ENCODE assay signal across 13 cellular contexts in genomic region chr19:45547965-45548609, GRCh38. TPM values are rescaled to one million over a fixed set of nuclear protein-coding genes. Genes with fewer than 3 reads are reported as not detected.
DNase-seq lines count a peak whose midpoint lies in the region; ATAC-seq, FAIRE-seq and TF ChIP-seq lines count a peak whose summit lies in the region.
"Had no signal": no experiment of that assay in that cellular context is flagged by ENCODE, and none has a peak within 500 bp of the region (broad histone marks: within the 10 kb centered on the region; RNA-seq: fewer than 3 reads in every experiment).

No MANE protein-coding gene starts in this region.

- H3K4me3 ChIP-seq in MG63, result no peak overlapping the region
- H3K4me3 ChIP-seq: testis had no signal

- no peaks in the 10 kb centered on the region for H3K9me3 Mint-ChIP-seq in nephron progenitor cell
- H3K9me3 Mint-ChIP-seq: natural killer cell had no signal

- no peak overlapping the region for H3K4me3 Mint-ChIP-seq in nephron progenitor cell
- H3K4me3 Mint-ChIP-seq: activated CD8-positive, alpha-beta T cell treated with anti-CD3 and anti-CD28 coated beads, Interleukin-2, amount 10 ng/mL, durations not matched to agents 7 days and 5 days; natural killer cell had no signal

- peaks cover 13% of the 10 kb centered on the region for H3K36me3 Mint-ChIP-seq in nephron progenitor cell (ENCODE audit: low read depth)
- H3K36me3 Mint-ChIP-seq: natural killer cell had no signal

- ATAC-seq in GM21825 (IDR thresholded peaks at IDR 0.05; ENCODE audit: unreplicated experiment), result no peak
- ATAC-seq: activated CD8-positive, alpha-beta T cell treated with anti-CD3 and anti-CD28 coated beads, Interleukin-2, amount 10 ng/mL, durations not matched to agents 7 days and 5 days; natural killer cell had no signal

- FAIRE-seq in D721Med (lab: Jason Lieb, UNC), result no peak

- H3K27me3 ChIP-seq in MG63, result no peaks in the 10 kb centered on the region
- H3K27me3 ChIP-seq: testis had no signal

- DNase-seq in Daoy (ENCODE audit: low read depth), result peak; percentile 77
- DNase-seq in MG63, result peak; percentile 94
- peak; percentile 75 for DNase-seq in epithelial cell of prostate (ENCODE audit: low read depth, low spot score)
- no peak for DNase-seq in nephron progenitor cell
- no peak for DNase-seq in putamen (ENCODE audit: low spot score)
- DNase-seq in D721Med (ENCODE audit: insufficient read length, low spot score), result no peak
- no peak for DNase-seq in activated gamma-delta T cell (lab: John Stamatoyannopoulos, UW)
- DNase-seq: activated CD8-positive, alpha-beta T cell treated with anti-CD3 and anti-CD28 coated beads, Interleukin-2, amount 10 ng/mL, durations not matched to agents 7 days and 5 days; natural killer cell; NCI-H1436; stimulated activated CD4-positive, alpha-beta T cell treated with anti-CD3 and anti-CD28 coated beads, Interleukin-4, amount 100 ng/mL, for 4 hours; testis had no signal

- peaks cover 7% of the 10 kb centered on the region for H3K36me3 ChIP-seq in MG63

- H3K27ac ChIP-seq in epithelial cell of prostate, result peak overlapping the region; percentile 52
- H3K27ac ChIP-seq: testis had no signal

- peak overlapping the region; percentile 48 for H3K27ac Mint-ChIP-seq in nephron progenitor cell
- H3K27ac Mint-ChIP-seq: activated CD8-positive, alpha-beta T cell treated with anti-CD3 and anti-CD28 coated beads, Interleukin-2, amount 10 ng/mL, durations not matched to agents 7 days and 5 days; natural killer cell had no signal

- peaks cover 11% of the 10 kb centered on the region for H3K4me1 Mint-ChIP-seq in nephron progenitor cell
- H3K4me1 Mint-ChIP-seq: natural killer cell had no signal

- peaks cover 10% of the 10 kb centered on the region for H3K27me3 Mint-ChIP-seq in nephron progenitor cell (ENCODE audit: low read depth, poor library complexity)

- no peak for TF ChIP-seq CTCF in nephron progenitor cell (IDR thresholded peaks at IDR 0.05)
- no peak for TF ChIP-seq CTCF in D721Med (IDR thresholded peaks at IDR 0.05; ENCODE audit: insufficient read depth, missing control alignments)

- no peaks in the 10 kb centered on the region for H3K9me3 ChIP-seq in MG63
- H3K9me3 ChIP-seq: testis had no signal

RNA-seq across cellular contexts. Expression of gene OPA3, which starts 36.5 kb away (rescaled TPM):
- 7.4 and 8.9 TPM in 2 replicates for total RNA-seq in Daoy (2014; rRNA removed; shearing (Covaris generic))
- total RNA-seq in MG63 (2014; rRNA removed; shearing (Covaris generic); ENCODE audit: low replicate concordance), result 21.2 and 28.7 TPM in 2 replicates

RNA-seq across cellular contexts. Expression of gene VASP, which starts 40.8 kb away (rescaled TPM):
- 121 and 175 TPM in 2 replicates for total RNA-seq in Daoy (2014; rRNA removed; shearing (Covaris generic))
- 129 and 196 TPM in 2 replicates for total RNA-seq in MG63 (2014; rRNA removed; shearing (Covaris generic); ENCODE audit: low replicate concordance)

RNA-seq across cellular contexts. Expression of gene PPM1N, which starts 49.8 kb away (rescaled TPM):
- total RNA-seq in Daoy (2014; rRNA removed; shearing (Covaris generic)), result 0.15 and 0.80 TPM in 2 replicates
- total RNA-seq in MG63 (2014; rRNA removed; shearing (Covaris generic); ENCODE audit: low replicate concordance), result 6.6 TPM in 1 of 2 replicates, not detected in the other

RNA-seq across cellular contexts. Expression of gene RTN2, which starts 51.2 kb away (rescaled TPM):
- 0.98 and 3.5 TPM in 2 replicates for total RNA-seq in Daoy (2014; rRNA removed; shearing (Covaris generic))
- 4.9 and 6.1 TPM in 2 replicates for total RNA-seq in MG63 (2014; rRNA removed; shearing (Covaris generic); ENCODE audit: low replicate concordance)

RNA-seq across cellular contexts. Expression of gene GPR4, which starts 53.9 kb away (rescaled TPM):
- total RNA-seq in Daoy (2014; rRNA removed; shearing (Covaris generic)), result not detected in 2 replicates
- not detected in 2 replicates for total RNA-seq in MG63 (2014; rRNA removed; shearing (Covaris generic); ENCODE audit: low replicate concordance)
- total RNA-seq: activated CD8-positive, alpha-beta T cell treated with anti-CD3 and anti-CD28 coated beads, Interleukin-2, amount 10 ng/mL, durations not matched to agents 7 days and 5 days had no signal

Comparison
In these comparisons a context has a peak if more than half of its experiments do, and no peak if none do; other contexts are left out.
1. DNase-seq: peak in Daoy (single experiment), MG63 (single experiment) and epithelial cell of prostate (single experiment); none in nephron progenitor cell (single experiment), putamen (single experiment), D721Med (single experiment) and activated gamma-delta T cell (single experiment).